In genomic region chr6:45959534-45960195, GRCh38 we compare ENCODE assay signal across 11 cellular contexts. TPM values are rescaled to one million over a fixed set of nuclear protein-coding genes. Genes with fewer than 3 reads are reported as not detected.
DNase-seq lines count a peak whose midpoint lies in the region; ATAC-seq and TF ChIP-seq lines count a peak whose summit lies in the region.
"Had no signal": no experiment of that assay in that cellular context is flagged by ENCODE, and none has a peak within 500 bp of the region (broad histone marks: within the 10 kb centered on the region; RNA-seq: fewer than 3 reads in every experiment).

No MANE protein-coding gene starts in this region.

- no peaks in the 10 kb centered on the region for H3K36me3 ChIP-seq in gastrocnemius medialis

- H3K4me1 ChIP-seq in gastrocnemius medialis: peaks cover 47 to 49% of the 10 kb centered on the region in 2 donors

- H3K27ac ChIP-seq in gastrocnemius medialis: peak overlapping the region; percentile 59 to 78 (median 64)

- no peak overlapping the region for H3K27ac Mint-ChIP-seq in WTC11
- H3K27ac Mint-ChIP-seq: activated B cell treated with CpG ODN at 0.5 μM for 24 hours; activated naive CD4-positive, alpha-beta T cell treated with anti-CD3 and anti-CD28 coated beads for 36 hours; naive thymus-derived CD8-positive, alpha-beta T cell had no signal

- H3K36me3 Mint-ChIP-seq in WTC11: no peaks in the 10 kb centered on the region

- in situ Hi-C loops in KBM-7 (cut with MboI; ENCODE audit: low pct_unique_long_range_greater_than_20kb, low sequenced_read_pairs) (no loop called here), gastrocnemius medialis (cut with MboI; ENCODE audit: low sequenced_read_pairs in 4 of 4) (no loop called here)

- 0 out of 2 replicates have a peak, but pooled peaks cover 7% of the 10 kb centered on the region for H3K9me3 Mint-ChIP-seq in WTC11
- H3K9me3 Mint-ChIP-seq: activated B cell treated with CpG ODN at 0.5 μM for 24 hours had no signal

- TF ChIP-seq POLR2A in gastrocnemius medialis (IDR thresholded peaks at IDR 0.05): no peak

- H3K27me3 ChIP-seq in gastrocnemius medialis: no peaks in the 10 kb centered on the region

- H3K27me3 Mint-ChIP-seq in WTC11 (ENCODE audit: low read depth): no peaks in the 10 kb centered on the region
- H3K27me3 Mint-ChIP-seq: activated B cell treated with CpG ODN at 0.5 μM for 24 hours had no signal

- no peak overlapping the region for H3K4me3 ChIP-seq in choroid plexus epithelial cell (ENCODE audit: low read depth, low read length)
- H3K4me3 ChIP-seq in gastrocnemius medialis: no peak overlapping the region

- CTCF ChIA-PET in WTC11 (lab: Charles Lee): interaction anchor here (0.9 kb wide), 1 partner anchor 32 kb away, joined by 4 read pairs; no protein-coding TSS in a partner anchor

- intact Hi-C loops in gastrocnemius medialis (cut with DNase I; ENCODE audit: low total_unique reads): no loop called here

- peaks cover 14% of the 10 kb centered on the region for H3K4me1 Mint-ChIP-seq in WTC11
- H3K4me1 Mint-ChIP-seq: activated B cell treated with CpG ODN at 0.5 μM for 24 hours had no signal

- no peak overlapping the region for H3K4me3 Mint-ChIP-seq in WTC11
- H3K4me3 Mint-ChIP-seq: activated B cell treated with CpG ODN at 0.5 μM for 24 hours; activated naive CD4-positive, alpha-beta T cell treated with anti-CD3 and anti-CD28 coated beads for 36 hours; naive thymus-derived CD8-positive, alpha-beta T cell had no signal

- DNase-seq in KBM-7 (peak; percentile 6), NCI-H510A treated with DMSO at 0.1 percent for 48 hours (lab: John Stamatoyannopoulos, UW) (peak; percentile 92), choroid plexus epithelial cell (ENCODE audit: low read depth) (peak; percentile 53), gastrocnemius medialis (no peak), WTC11 (ENCODE audit: low spot score) (no peak), Ammon's horn (ENCODE audit: low spot score) (no peak)
- DNase-seq: activated B cell treated with CpG ODN at 0.5 μM for 24 hours; activated naive CD4-positive, alpha-beta T cell treated with anti-CD3 and anti-CD28 coated beads for 36 hours; naive thymus-derived CD8-positive, alpha-beta T cell; NCI-H446 treated with DMSO at 0.1 percent for 48 hours had no signal

- POLR2A ChIA-PET in WTC11 (lab: Charles Lee): no interaction called here

- TF ChIP-seq CTCF in choroid plexus epithelial cell (conservative IDR thresholded peaks at IDR 0.05; ENCODE audit: low read depth, low read length): no peak
- TF ChIP-seq CTCF in gastrocnemius medialis (IDR thresholded peaks at IDR 0.05 in 4 of 5, conservative IDR thresholded peaks at IDR 0.05 in 1 of 5): no peak
- no peak for TF ChIP-seq CTCF in WTC11 (IDR thresholded peaks at IDR 0.05)

- ATAC-seq in gastrocnemius medialis: peak in 1 of 2 donors; percentile 46
- ATAC-seq in WTC11: no peak
- ATAC-seq in HG02610 (IDR thresholded peaks at IDR 0.05; ENCODE audit: unreplicated experiment): no peak
- ATAC-seq: naive thymus-derived CD8-positive, alpha-beta T cell had no signal

- H3K9me3 ChIP-seq in gastrocnemius medialis: no peaks in the 10 kb centered on the region

TF ChIP-seq in WTC11, 78 proteins besides CTCF, POLR2A, EP300 and RAD21:
- TF ChIP-seq ZNF281 (CRISPR knock-in tag; IDR thresholded peaks at IDR 0.05): no peak
- no peak for TF ChIP-seq E2F1 (CRISPR knock-in tag; IDR thresholded peaks at IDR 0.05)
- no peak for TF ChIP-seq CREB1 (CRISPR knock-in tag; IDR thresholded peaks at IDR 0.05)
- no peak for TF ChIP-seq ZNF532 (CRISPR knock-in tag; IDR thresholded peaks at IDR 0.05; ENCODE audit: borderline replicate concordance)
TF ChIP-seq in WTC11: peak in this region for 0.

RNA-seq across cellular contexts. Expression of gene CLIC5, which starts 56.0 kb away (rescaled TPM):
- total RNA-seq in gastrocnemius medialis (10 to 100 TPM; 78.6 to 97.0 (median 91.7) TPM), WTC11 (2021) (0.22 to 0.39 TPM (median 0.32 TPM) in 3 replicates)

Comparison
In these comparisons a context has a peak if more than half of its experiments do, and no peak if none do; other contexts are left out.
1. DNase-seq: peak in KBM-7 (single experiment), NCI-H510A treated with DMSO at 0.1 percent for 48 hours (single experiment) and choroid plexus epithelial cell (single experiment); none in gastrocnemius medialis (0 of 2), WTC11 (single experiment) and Ammon's horn (single experiment).
2. RNA of gene CLIC5, which starts 56.0 kb away (total RNA-seq): 78.6 to 97.0 TPM in gastrocnemius medialis; 0.22 to 0.39 TPM in WTC11; every median in the first group is over 10 times any median in the second.